Comparison of ENCODE assay signal across 1 cellular context in the genomic region with DNA sequence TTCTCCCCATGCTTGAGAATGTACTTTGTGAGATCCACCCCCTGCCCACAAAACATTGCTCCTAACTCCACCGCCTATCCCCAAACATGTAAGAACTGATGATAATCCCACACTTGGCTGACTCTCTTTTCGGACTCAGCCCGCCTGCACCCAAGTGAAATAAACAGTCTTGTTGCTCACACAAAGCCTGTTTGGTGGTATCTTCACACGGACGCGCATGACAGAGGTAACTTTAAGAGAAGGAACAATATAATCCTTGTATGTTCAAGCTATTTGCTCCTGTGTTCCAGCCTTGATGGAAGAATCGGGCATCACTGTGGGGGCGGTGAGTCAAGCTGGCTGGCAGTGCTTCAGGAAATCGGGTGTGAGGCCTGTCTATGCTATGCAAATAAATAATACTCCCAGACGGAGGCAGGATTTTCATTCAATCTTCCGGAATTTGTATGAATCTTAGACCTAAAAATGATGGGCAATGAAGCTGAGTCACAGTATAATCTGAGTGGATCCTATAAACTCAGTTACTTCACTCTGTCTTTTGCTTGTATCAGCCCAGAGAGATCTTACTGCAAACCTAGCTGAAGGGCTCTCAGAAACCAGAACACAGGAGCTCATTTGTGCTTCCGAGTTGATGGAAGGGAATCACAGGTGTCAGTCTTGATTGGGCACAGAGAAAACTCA.
TF ChIP-seq lines count a peak whose summit lies in the region.

No MANE protein-coding gene starts in this region.

TF ChIP-seq in A549, 52 proteins besides CTCF, POLR2A, EP300 and RAD21 (continued from another document):
- no peak for TF ChIP-seq EHMT2 (IDR thresholded peaks at IDR 0.05; ENCODE audit: low read depth)
- TF ChIP-seq ZC3H11A (IDR thresholded peaks at IDR 0.05) = no peak
- no peak for TF ChIP-seq FOXS1 (CRISPR knock-in tag; IDR thresholded peaks at IDR 0.05)
- TF ChIP-seq GATA3 (IDR thresholded peaks at IDR 0.05; ENCODE audit: borderline replicate concordance) = peak; percentile 52; the same call in 1 of the 2 replicates
